In genomic region chr20:8876381-8876780, GRCh38 we compare ENCODE assay signal across 1 cellular context.
TF ChIP-seq lines count a peak whose summit lies in the region.

No MANE protein-coding gene starts in this region.

TF ChIP-seq in IMR-90, 13 proteins besides CTCF, POLR2A, EP300 and RAD21 (continued from another document):
- no peak for TF ChIP-seq ELK1 (IDR thresholded peaks at IDR 0.05; ENCODE audit: borderline replicate concordance, low read depth, low read length)
- TF ChIP-seq MAZ (IDR thresholded peaks at IDR 0.05; ENCODE audit: borderline replicate concordance, low read depth, low read length) = no peak
- TF ChIP-seq SMC3 (IDR thresholded peaks at IDR 0.05; ENCODE audit: low read depth, low read length) = no peak
- TF ChIP-seq MAFK (IDR thresholded peaks at IDR 0.05; ENCODE audit: low read depth, low read length) = no peak
- no peak for TF ChIP-seq BHLHE40 (IDR thresholded peaks at IDR 0.05; ENCODE audit: low read depth, low read length)
- TF ChIP-seq USF2 (IDR thresholded peaks at IDR 0.05; ENCODE audit: low read depth, low read length) = no peak
- TF ChIP-seq CHD1 (IDR thresholded peaks at IDR 0.05; ENCODE audit: low read depth, low read length) = no peak
- TF ChIP-seq RCOR1 (IDR thresholded peaks at IDR 0.05; ENCODE audit: insufficient replicate concordance, low read length) = no peak
- no peak for TF ChIP-seq CEBPB (IDR thresholded peaks at IDR 0.05; ENCODE audit: low read depth, low read length)
- TF ChIP-seq MXI1 (IDR thresholded peaks at IDR 0.05; ENCODE audit: borderline replicate concordance, low read depth, low read length) = no peak
- no peak for TF ChIP-seq RFX5 (IDR thresholded peaks at IDR 0.05; ENCODE audit: low read depth, low read length)
- no peak for TF ChIP-seq NFE2L2 (IDR thresholded peaks at IDR 0.05; ENCODE audit: low read depth, low read length)
